20 cellular contexts compared by ENCODE assay signal in genomic region chr9:136344544-136345280, GRCh38. TPM values are rescaled to one million over a fixed set of nuclear protein-coding genes. Genes with fewer than 3 reads are reported as not detected.
DNase-seq lines count a peak whose midpoint lies in the region; ATAC-seq and TF ChIP-seq lines count a peak whose summit lies in the region.
"Had no signal": no experiment of that assay in that cellular context is flagged by ENCODE, and none has a peak within 500 bp of the region (broad histone marks: within the 10 kb centered on the region; RNA-seq: fewer than 3 reads in every experiment).

No MANE protein-coding gene starts in this region.

- peak overlapping the region in 5 of 10 donors; percentile 30 to 40 (median 36) for H3K4me3 ChIP-seq in heart right ventricle
- H3K4me3 ChIP-seq in mesendoderm (ENCODE audit: low read length) = no peak overlapping the region
- peak overlapping the region in 2 of 4 donors; percentile 16 to 33 for H3K4me3 ChIP-seq in upper lobe of left lung
- H3K4me3 ChIP-seq in PC-9 = no peak overlapping the region

- H2BK15ac ChIP-seq in mesendoderm (replicated peaks; ENCODE audit: low read depth) = no peak overlapping the region

- no peak overlapping the region for H4K8ac ChIP-seq in mesendoderm (ENCODE audit: low read depth, low read length)

- H3K9me2 ChIP-seq in PC-9 (ENCODE audit: insufficient read depth) = no peaks in the 10 kb centered on the region

- no peak overlapping the region for H4K5ac ChIP-seq in mesendoderm (ENCODE audit: low read length)

- no peak overlapping the region for H3K4me2 ChIP-seq in mesendoderm (ENCODE audit: low read length)
- H3K4me2 ChIP-seq in PC-9 = no peak overlapping the region

- peaks cover 5% of the 10 kb centered on the region; the same call in 1 of the 2 replicates for H3F3A ChIP-seq in PC-9 (ENCODE audit: insufficient read depth, low read depth)

- H3K23ac ChIP-seq in mesendoderm (ENCODE audit: low read length) = no peak overlapping the region

- H4K20me1 ChIP-seq in PC-9 (ENCODE audit: insufficient read depth) = no peaks in the 10 kb centered on the region

- H3K9ac ChIP-seq in mesendoderm (ENCODE audit: low read length) = no peak overlapping the region

- H3K4me1 ChIP-seq in heart right ventricle (peaks cover 24 to 58% (median 48%) of the 10 kb centered on the region in 9 donors), mesendoderm (ENCODE audit: control insufficient read depth, low read depth, low read length) (no peaks in the 10 kb centered on the region), upper lobe of left lung (peaks cover 40 to 63% (median 44%) of the 10 kb centered on the region in 4 donors), PC-9 (replicated peaks; ENCODE audit: insufficient read depth) (peaks cover 7% of the 10 kb centered on the region; the same call in 1 of the 2 replicates)

- no peaks in the 10 kb centered on the region for H3K9me3 ChIP-seq in heart right ventricle
- no peaks in the 10 kb centered on the region for H3K9me3 ChIP-seq in upper lobe of left lung
- H3K9me3 ChIP-seq in PC-9 (ENCODE audit: insufficient read depth, low read depth) = no peaks in the 10 kb centered on the region
- H3K9me3 ChIP-seq: sigmoid colon had no signal

- H3K56ac ChIP-seq in mesendoderm (ENCODE audit: low read length) = peak overlapping the region; percentile 3

- no peaks in the 10 kb centered on the region for H3K79me1 ChIP-seq in mesendoderm (ENCODE audit: low read length)

- WGBS in heart right ventricle, 2 donors = 74 to 77% methylated on average over 21 of the region's 21 CpGs
- WGBS in mesendoderm (ENCODE audit: extremely low coverage, insufficient coverage, low lambda C conversion rate) = no CpG with 5 or more reads among the region's 21 CpGs
- 76 to 77% methylated on average over 20 to 21 of the region's 21 CpGs for WGBS in upper lobe of left lung, 2 donors

- H3K27me3 ChIP-seq in heart right ventricle (no peaks in the 10 kb centered on the region), mesendoderm (ENCODE audit: insufficient read depth, low read length, poor library complexity) (no peaks in the 10 kb centered on the region), upper lobe of left lung (no peaks in the 10 kb centered on the region), PC-9 (ENCODE audit: insufficient read depth, low read depth) (no peaks in the 10 kb centered on the region)
- H3K27me3 ChIP-seq: sigmoid colon had no signal

- no peak for TF ChIP-seq POLR2A in upper lobe of left lung (IDR thresholded peaks at IDR 0.05)

- peaks cover 0 to 19% (median 0%) of the 10 kb centered on the region in 9 donors for H3K36me3 ChIP-seq in heart right ventricle
- no peaks in the 10 kb centered on the region for H3K36me3 ChIP-seq in mesendoderm (ENCODE audit: control insufficient read depth, insufficient read depth, low read length)
- peaks cover 0 to 6% (median 0%) of the 10 kb centered on the region in 4 donors for H3K36me3 ChIP-seq in upper lobe of left lung
- H3K36me3 ChIP-seq in PC-9 (ENCODE audit: low read depth) = no peaks in the 10 kb centered on the region

- no TSS peak for BruUV-seq in PC-9 (replicated peaks; lab: Mats Ljungman, UMichigan)

- no peak for TF ChIP-seq CTCF in heart right ventricle (IDR thresholded peaks at IDR 0.05)
- no peak for TF ChIP-seq CTCF in upper lobe of left lung (IDR thresholded peaks at IDR 0.05)
- TF ChIP-seq CTCF in PC-9 (conservative IDR thresholded peaks at IDR 0.05) = no peak

- H3K79me2 ChIP-seq in mesendoderm (ENCODE audit: control insufficient read depth, insufficient read depth, low read length) (no peaks in the 10 kb centered on the region), PC-9 (ENCODE audit: low read depth) (no peaks in the 10 kb centered on the region)

- no peak overlapping the region for H2BK5ac ChIP-seq in mesendoderm (ENCODE audit: low read length)

- POLR2A ChIA-PET in PC-9 (lab: Charles Lee; ENCODE audit: unreplicated experiment) = interaction anchor here (0.6 kb wide), 1 partner anchor 28 kb away, joined by 3 read pairs; no protein-coding TSS in a partner anchor

- peak overlapping the region in 8 of 10 donors; percentile 50 to 95 (median 92) for H3K27ac ChIP-seq in heart right ventricle
- peak overlapping the region; percentile 74 for H3K27ac ChIP-seq in caudate nucleus (ENCODE audit: low read depth, low read length)
- H3K27ac ChIP-seq in mesendoderm (ENCODE audit: low read depth, low read length) = no peak overlapping the region
- H3K27ac ChIP-seq in upper lobe of left lung = peak overlapping the region; percentile 56 to 83 (median 72)
- H3K27ac ChIP-seq in PC-9 = no peak overlapping the region
- H3K27ac ChIP-seq: C4-2B had no signal

- intact Hi-C loops in heart right ventricle (cut with DNase I) (loop anchor here in 1 of 10 donors (10.0 kb wide), 1 partner anchor 60 kb away; the partner anchor contains the start of gene SNAPC4), left cardiac atrium (cut with DNase I) (loop anchor here in 1 of 2 donors (10.0 kb wide), 1 partner anchor 60 kb away; the partner anchor contains the start of gene SNAPC4), PC-9 (cut with micrococcal nuclease; ENCODE audit: unreplicated experiment) (loop anchor here (10.0 kb wide), 1 partner anchor 140 kb away; the partner anchor contains the start of gene SEC16A)

- CTCF ChIA-PET in PC-9 (lab: Charles Lee) = interaction anchor here (1.6 kb wide), 1 partner anchor 18 kb away, joined by 19 read pairs; the partner anchor contains the start of gene DNLZ

- H2AK5ac ChIP-seq in mesendoderm (ENCODE audit: low read length) = no peak overlapping the region

- no peak overlapping the region for H2AFZ ChIP-seq in PC-9

- no peak overlapping the region for H2BK120ac ChIP-seq in mesendoderm (ENCODE audit: low read depth, low read length)

- DNase-seq in heart right ventricle (no peak), left cardiac atrium (no peak), caudate nucleus (lab: John Stamatoyannopoulos, UW) (no peak), mesendoderm (no peak), upper lobe of left lung (no peak), PC-9 (no peak), HUDEP-2 (lab: John Stamatoyannopoulos, UW; ENCODE audit: unreplicated experiment in 76 of 76) (no peak), T-helper 1 cell (no peak)
- DNase-seq: activated CD4-positive, alpha-beta T cell treated with anti-CD3 and anti-CD28 coated beads, Interleukin-2, amount 10 ng/mL, durations not matched to agents 24 days and 14 days; activated CD8-positive, alpha-beta memory T cell treated with anti-CD3 and anti-CD28 coated beads, Interleukin-2, amount 50 U/mL, for 48 hours; activated gamma-delta T cell; left colon; NCI-H187 treated with DMSO at 0.1 percent for 48 hours; NCI-H226; RPMI8226; sigmoid colon; stimulated activated CD4-positive, alpha-beta T cell treated with anti-CD3 and anti-CD28 coated beads, Interleukin-1b, Interleukin-23, amount 100 ng/mL, for 48 hours had no signal

- no peak overlapping the region for H3K4ac ChIP-seq in mesendoderm (ENCODE audit: low read depth, low read length)

- H3K18ac ChIP-seq in mesendoderm (ENCODE audit: low read length) = no peak overlapping the region

- ATAC-seq in heart right ventricle (no peak), left cardiac atrium (no peak), upper lobe of left lung (ENCODE audit: low FRiP score in 2 of 2) (no peak)

- no peak for TF ChIP-seq EP300 in upper lobe of left lung (IDR thresholded peaks at IDR 0.05)

RNA-seq across cellular contexts. Expression of gene GPSM1, which starts 17.4 kb away (rescaled TPM):
- total RNA-seq in heart right ventricle (10 to 100 TPM; 19.4 to 50.2 (median 24.8) TPM), left cardiac atrium (10 to 100 TPM; 55.6 to 58.6 TPM), upper lobe of left lung (10 to 100 TPM; 10.0 to 78.6 (median 24.2) TPM), PC-9 (2021) (5.5 and 9.5 TPM in 2 replicates)
- 10 to 100 TPM; 26.2 to 87.8 TPM for polyA plus RNA-seq in heart right ventricle
- 8.2 TPM for polyA plus RNA-seq in mesendoderm (2013, experiment 1 of 2)
- 8.6 TPM for polyA plus RNA-seq in mesendoderm (2013, experiment 2 of 2)

RNA-seq across cellular contexts. Expression of gene DNLZ, which starts 18.8 kb away (rescaled TPM):
- total RNA-seq in heart right ventricle = 10 to 100 TPM; 23.3 to 39.5 (median 30.7) TPM
- 10 to 100 TPM; 37.0 to 49.2 TPM for polyA plus RNA-seq in heart right ventricle
- 10 to 100 TPM; 23.2 to 30.6 TPM for total RNA-seq in left cardiac atrium
- polyA plus RNA-seq in mesendoderm (2013, experiment 1 of 2) = 18.9 TPM
- 19.7 TPM for polyA plus RNA-seq in mesendoderm (2013, experiment 2 of 2)
- 10 to 100 TPM in 5 of 6 donors, 1 to 10 TPM in 1; 5.2 to 35.9 (median 19.4) TPM for total RNA-seq in upper lobe of left lung
- total RNA-seq in PC-9 (2021) = 9.1 and 19.1 TPM in 2 replicates

RNA-seq across cellular contexts. Expression of gene CARD9, which starts 28.8 kb away (rescaled TPM):
- total RNA-seq in heart right ventricle (1 to 10 TPM in 5 of 10 donors, under 1 TPM in 4, not detected in 1; 0.21 to 2.0 (median 1.1) TPM), left cardiac atrium (1 to 10 TPM in 1 of 2 donors, under 1 TPM in 1; 0.86 to 2.4 TPM), upper lobe of left lung (10 to 100 TPM in 5 of 6 donors, 1 to 10 TPM in 1; 3.5 to 30.4 (median 16.8) TPM), PC-9 (2021) (13.6 and 14.0 TPM in 2 replicates)
- 1 to 10 TPM; 1.3 to 1.6 TPM for polyA plus RNA-seq in heart right ventricle
- 0.29 TPM for polyA plus RNA-seq in mesendoderm (2013, experiment 1 of 2)
- 0.20 TPM for polyA plus RNA-seq in mesendoderm (2013, experiment 2 of 2)

RNA-seq across cellular contexts. Expression of gene CCDC187, which starts 40.8 kb away (rescaled TPM):
- under 1 TPM in 3 of 10 donors, not detected in 7; 0.02 to 0.04 (median 0.03) TPM for total RNA-seq in heart right ventricle
- polyA plus RNA-seq in heart right ventricle = under 1 TPM in 1 of 2 donors, not detected in 1; 0.07 TPM
- total RNA-seq in left cardiac atrium = not detected
- polyA plus RNA-seq in mesendoderm (2013, experiment 1 of 2) = under 0.01 TPM
- under 0.01 TPM for polyA plus RNA-seq in mesendoderm (2013, experiment 2 of 2)
- total RNA-seq in upper lobe of left lung = 10 to 100 TPM in 3 of 6 donors, 1 to 10 TPM in 2, under 1 TPM in 1; 0.17 to 22.3 (median 10.0) TPM
- 2.7 and 5.2 TPM in 2 replicates for total RNA-seq in PC-9 (2021)
- total RNA-seq: activated CD4-positive, alpha-beta T cell treated with anti-CD3 and anti-CD28 coated beads, Interleukin-2, amount 10 ng/mL, durations not matched to agents 24 days and 14 days; chondrocyte; M059J; sigmoid colon had no signal

RNA-seq across cellular contexts. Expression of gene SNAPC4, which starts 55.3 kb away (rescaled TPM):
- total RNA-seq in heart right ventricle (1 to 10 TPM; 3.4 to 6.1 (median 4.7) TPM), left cardiac atrium (1 to 10 TPM; 3.4 to 3.8 TPM), upper lobe of left lung (10 to 100 TPM in 3 of 6 donors, 1 to 10 TPM in 3; 7.8 to 35.6 (median 13.2) TPM), PC-9 (2021) (13.3 and 14.4 TPM in 2 replicates)
- 1 to 10 TPM; 3.0 to 8.3 TPM for polyA plus RNA-seq in heart right ventricle
- 12.5 TPM for polyA plus RNA-seq in mesendoderm (2013, experiment 1 of 2)
- 12.5 TPM for polyA plus RNA-seq in mesendoderm (2013, experiment 2 of 2)

Comparison
In these comparisons a context has a peak if more than half of its experiments do, and no peak if none do; other contexts are left out.
1. H3K27ac ChIP-seq: peak in heart right ventricle (8 of 10), caudate nucleus (single experiment) and upper lobe of left lung (4 of 4); none in mesendoderm (single experiment) and PC-9 (single experiment).